ENCODE assay signal across 3 cellular contexts in genomic region chr4:2932951-2933565, GRCh38.
TF ChIP-seq lines count a peak whose summit lies in the region.

No MANE protein-coding gene starts in this region.

TF ChIP-seq in A549, 52 proteins besides CTCF, POLR2A, EP300 and RAD21:
- TF ChIP-seq NR3C1 (IDR thresholded peaks at IDR 0.05) (no peak), KDM5A (IDR thresholded peaks at IDR 0.05) (no peak), CHD4 (IDR thresholded peaks at IDR 0.05; ENCODE audit: borderline replicate concordance) (no peak), BHLHE40 (IDR thresholded peaks at IDR 0.05; ENCODE audit: low read depth, low read length) (no peak), NFE2L2 (conservative IDR thresholded peaks at IDR 0.05; ENCODE audit: low read length) (no peak), RARB (CRISPR knock-in tag; IDR thresholded peaks at IDR 0.05) (no peak), HOXA7 (CRISPR knock-in tag; IDR thresholded peaks at IDR 0.05) (no peak), CHD2 (IDR thresholded peaks at IDR 0.05; ENCODE audit: low read length, partially characterized antibody) (no peak), RCOR1 (IDR thresholded peaks at IDR 0.05; ENCODE audit: low read depth, low read length) (no peak), HES2 (IDR thresholded peaks at IDR 0.05) (no peak), E2F6 (IDR thresholded peaks at IDR 0.05; ENCODE audit: borderline replicate concordance, low read depth) (no peak)

TF ChIP-seq in IMR-90, 13 proteins besides CTCF, POLR2A, EP300 and RAD21:
- no peak for TF ChIP-seq MXI1 (IDR thresholded peaks at IDR 0.05; ENCODE audit: borderline replicate concordance, low read depth, low read length)
- TF ChIP-seq MAFK (IDR thresholded peaks at IDR 0.05; ENCODE audit: low read depth, low read length), result no peak
- TF ChIP-seq MAZ (IDR thresholded peaks at IDR 0.05; ENCODE audit: borderline replicate concordance, low read depth, low read length), result no peak
- TF ChIP-seq NFE2L2 (IDR thresholded peaks at IDR 0.05; ENCODE audit: low read depth, low read length), result no peak
- no peak for TF ChIP-seq FOS (IDR thresholded peaks at IDR 0.05; ENCODE audit: low read depth, low read length)
- TF ChIP-seq CHD1 (IDR thresholded peaks at IDR 0.05; ENCODE audit: low read depth, low read length), result no peak
- TF ChIP-seq RCOR1 (IDR thresholded peaks at IDR 0.05; ENCODE audit: insufficient replicate concordance, low read length), result no peak
- no peak for TF ChIP-seq ELK1 (IDR thresholded peaks at IDR 0.05; ENCODE audit: borderline replicate concordance, low read depth, low read length)

TF ChIP-seq in K562, 482 proteins besides CTCF, POLR2A, EP300 and RAD21:
- peak; percentile 14 for TF ChIP-seq FIP1L1 (IDR thresholded peaks at IDR 0.05; ENCODE audit: low read depth, low read length, poor library complexity, severe bottlenecking)
- no peak for TF ChIP-seq HMG20A (CRISPR knock-in tag; conservative IDR thresholded peaks at IDR 0.05)
- no peak for TF ChIP-seq SIN3B (IDR thresholded peaks at IDR 0.05; ENCODE audit: low read depth)
- TF ChIP-seq ZNF133 (CRISPR knock-in tag; IDR thresholded peaks at IDR 0.05), result no peak
- TF ChIP-seq NR2C2 (CRISPR knock-in tag; IDR thresholded peaks at IDR 0.05), result no peak
- no peak for TF ChIP-seq NR2C2 (tag; IDR thresholded peaks at IDR 0.05)
- no peak for TF ChIP-seq ZNF780A (CRISPR knock-in tag; IDR thresholded peaks at IDR 0.05)
- TF ChIP-seq ARID2 (IDR thresholded peaks at IDR 0.05), result no peak
- TF ChIP-seq TEAD1 (CRISPR knock-in tag; IDR thresholded peaks at IDR 0.05), result 0 out of 4 replicates have a peak, but pooled peaks of 1 of the 2 experiments have one; percentile 23
- peak; percentile 53 for TF ChIP-seq POLR2G (IDR thresholded peaks at IDR 0.05; ENCODE audit: low read depth, low read length)
